In genomic region chrX:53440631-53441517, GRCh38 we compare ENCODE assay signal across 8 cellular contexts. TPM values are rescaled to one million over a fixed set of nuclear protein-coding genes. Genes with fewer than 3 reads are reported as not detected.
DNase-seq lines count a peak whose midpoint lies in the region; ATAC-seq and TF ChIP-seq lines count a peak whose summit lies in the region.

No MANE protein-coding gene starts in this region.

- no CpG with 5 or more reads among the region's 39 CpGs for WGBS in neuronal stem cell (ENCODE audit: extremely low coverage in 2 of 2, insufficient read length in 2 of 2, insufficient replicate concordance in 1 of 2), 2 donors

- no peaks in the 10 kb centered on the region for H3K9me3 ChIP-seq in neuronal stem cell (replicated peaks in 1 of 2; ENCODE audit: control insufficient read depth in 2 of 2, insufficient read depth in 1 of 2, low read depth in 1 of 2, low read length in 2 of 2)

- H2BK15ac ChIP-seq in neuronal stem cell (ENCODE audit: low read length): no peak overlapping the region

- H3K27ac Mint-ChIP-seq in activated T-cell treated with anti-CD3 and anti-CD28 coated beads, Interleukin-2, amount 50 U/mL, for 72 hours: no peak overlapping the region

- no peak overlapping the region for H3K27ac ChIP-seq in neuronal stem cell (replicated peaks; ENCODE audit: low read length)

- H3K36me3 ChIP-seq in GM06990 (ENCODE audit: control insufficient read depth, insufficient read depth, low read length): no peaks in the 10 kb centered on the region
- H3K36me3 ChIP-seq in neuronal stem cell (replicated peaks in 1 of 2; ENCODE audit: control insufficient read depth in 2 of 2, insufficient read depth in 2 of 2, low read length in 2 of 2): no peaks in the 10 kb centered on the region

- no peak overlapping the region for H2BK120ac ChIP-seq in neuronal stem cell (ENCODE audit: low read depth, low read length)

- no peak overlapping the region for H3K23ac ChIP-seq in neuronal stem cell (ENCODE audit: low read depth, low read length, poor library complexity)

- H4K8ac ChIP-seq in neuronal stem cell (ENCODE audit: low read depth, low read length): no peak overlapping the region

- H3K4me1 Mint-ChIP-seq in activated T-cell treated with anti-CD3 and anti-CD28 coated beads, Interleukin-2, amount 50 U/mL, for 72 hours (ENCODE audit: low read depth): peaks cover 39% of the 10 kb centered on the region

- peak overlapping the region; percentile 88 to 95 for H3K4me3 Mint-ChIP-seq in activated T-cell treated with anti-CD3 and anti-CD28 coated beads, Interleukin-2, amount 50 U/mL, for 72 hours

- no peak overlapping the region for H2AK5ac ChIP-seq in neuronal stem cell (ENCODE audit: low read depth, low read length)

- H3K4me2 ChIP-seq in neuronal stem cell (ENCODE audit: insufficient read depth, low read length, poor library complexity, severe bottlenecking): peak overlapping the region; percentile 45

- peak; percentile 34 to 38 for ATAC-seq in activated T-cell treated with anti-CD3 and anti-CD28 coated beads, Interleukin-2, amount 50 U/mL, for 72 hours (replicated peaks in 1 of 2)
- ATAC-seq in GM19328 (IDR thresholded peaks at IDR 0.05; ENCODE audit: unreplicated experiment): no peak

- H3K18ac ChIP-seq in neuronal stem cell (ENCODE audit: low read length): no peak overlapping the region

- H3K79me1 ChIP-seq in neuronal stem cell (ENCODE audit: low read depth, low read length): no peaks in the 10 kb centered on the region

- no peak for TF ChIP-seq CTCF in GM06990 (IDR thresholded peaks at IDR 0.05; ENCODE audit: insufficient read depth, low read length, poor library complexity, severe bottlenecking)

- no peak overlapping the region for H2BK12ac ChIP-seq in neuronal stem cell (ENCODE audit: low read length)

- no peak overlapping the region for H2BK5ac ChIP-seq in neuronal stem cell (ENCODE audit: low read length)

- H3K9me3 Mint-ChIP-seq in activated T-cell treated with anti-CD3 and anti-CD28 coated beads, Interleukin-2, amount 50 U/mL, for 72 hours: no peaks in the 10 kb centered on the region

- H3K4me1 ChIP-seq in neuronal stem cell (ENCODE audit: control insufficient read depth in 2 of 2, insufficient read depth in 1 of 2, low read depth in 1 of 2, low read length in 2 of 2): no peaks in the 10 kb centered on the region

- H3K27me3 ChIP-seq in GM06990 (replicated peaks; ENCODE audit: control insufficient read depth, insufficient read depth, low read length) (no peaks in the 10 kb centered on the region), neuronal stem cell (ENCODE audit: control insufficient read depth in 3 of 3, insufficient read depth in 3 of 3, low read depth in 1 of 3, low read length in 3 of 3) (peaks cover 0 to 21% (median 6%) of the 10 kb centered on the region in 3 experiments)

- no peak overlapping the region for H3K9ac ChIP-seq in neuronal stem cell (ENCODE audit: low read depth, low read length, poor library complexity)

- DNase-seq in GM06990 (ENCODE audit: extremely low read depth, insufficient read length): no peak
- DNase-seq in NCI-H1694 (lab: John Stamatoyannopoulos, UW): peak; percentile 49
- DNase-seq in activated T-cell treated with anti-CD3 and anti-CD28 coated beads, Interleukin-2, amount 50 U/mL, for 72 hours: peak; percentile 38 to 46
- peak; percentile 54 for DNase-seq in fibroblast of the conjunctiva (ENCODE audit: low read depth)
- DNase-seq in neuronal stem cell (ENCODE audit: low spot score): no peak
- DNase-seq in NCI-H526 treated with DMSO at 0.1 percent for 48 hours (lab: John Stamatoyannopoulos, UW): no peak
- no peak for DNase-seq in effector CD4-positive, alpha-beta T cell

- peak overlapping the region; percentile 77 for H2AFZ ChIP-seq in neuronal stem cell (ENCODE audit: low read length)

- no peak overlapping the region for H4K91ac ChIP-seq in neuronal stem cell (ENCODE audit: low read depth, low read length, poor library complexity)

- H3K36me3 Mint-ChIP-seq in activated T-cell treated with anti-CD3 and anti-CD28 coated beads, Interleukin-2, amount 50 U/mL, for 72 hours (ENCODE audit: insufficient read depth in 2 of 2): no peaks in the 10 kb centered on the region

- no peak overlapping the region for H3K4ac ChIP-seq in neuronal stem cell (ENCODE audit: low read length)

- no peak overlapping the region for H3K14ac ChIP-seq in neuronal stem cell (ENCODE audit: low read length)

- peak overlapping the region; percentile 59 for H3K4me3 ChIP-seq in GM06990 (replicated peaks; ENCODE audit: low read depth, low read length)
- no peak overlapping the region for H3K4me3 ChIP-seq in neuronal stem cell (ENCODE audit: low read length in 2 of 2)

- H3K27me3 Mint-ChIP-seq in activated T-cell treated with anti-CD3 and anti-CD28 coated beads, Interleukin-2, amount 50 U/mL, for 72 hours (ENCODE audit: low read depth): peaks cover 22% of the 10 kb centered on the region

RNA-seq across cellular contexts. Expression of gene HSD17B10, which starts 6.7 kb away (rescaled TPM):
- 10 to 100 TPM; 68.1 to 90.3 TPM for total RNA-seq in activated T-cell treated with anti-CD3 and anti-CD28 coated beads, Interleukin-2, amount 50 U/mL, for 72 hours
- 67.7 TPM for polyA plus RNA-seq in neuronal stem cell (2013, experiment 1 of 2)
- 68.1 TPM for polyA plus RNA-seq in neuronal stem cell (2013, experiment 2 of 2)

RNA-seq across cellular contexts. Expression of gene RIBC1, which starts 18.2 kb away (rescaled TPM):
- total RNA-seq in activated T-cell treated with anti-CD3 and anti-CD28 coated beads, Interleukin-2, amount 50 U/mL, for 72 hours: 1 to 10 TPM in 1 of 2 donors, under 1 TPM in 1; 0.46 to 1.8 TPM
- 1.5 TPM for polyA plus RNA-seq in neuronal stem cell (2013, experiment 1 of 2)
- polyA plus RNA-seq in neuronal stem cell (2013, experiment 2 of 2): 1.5 TPM

RNA-seq across cellular contexts. Expression of gene SMC1A, which starts 18.4 kb away (rescaled TPM):
- total RNA-seq in activated T-cell treated with anti-CD3 and anti-CD28 coated beads, Interleukin-2, amount 50 U/mL, for 72 hours: 100 to 1,000 TPM; 104 to 188 TPM
- polyA plus RNA-seq in neuronal stem cell (2013, experiment 1 of 2): 53.4 TPM
- 50.4 TPM for polyA plus RNA-seq in neuronal stem cell (2013, experiment 2 of 2)

Comparison
In these comparisons a context has a peak if more than half of its experiments do, and no peak if none do; other contexts are left out.
1. DNase-seq: peak in NCI-H1694 (single experiment), activated T-cell treated with anti-CD3 and anti-CD28 coated beads, Interleukin-2, amount 50 U/mL, for 72 hours (2 of 2) and fibroblast of the conjunctiva (single experiment); none in GM06990 (single experiment), neuronal stem cell (single experiment), NCI-H526 treated with DMSO at 0.1 percent for 48 hours (single experiment) and effector CD4-positive, alpha-beta T cell (single experiment).